ENCODE assay signal across 22 cellular contexts in the genomic region with DNA sequence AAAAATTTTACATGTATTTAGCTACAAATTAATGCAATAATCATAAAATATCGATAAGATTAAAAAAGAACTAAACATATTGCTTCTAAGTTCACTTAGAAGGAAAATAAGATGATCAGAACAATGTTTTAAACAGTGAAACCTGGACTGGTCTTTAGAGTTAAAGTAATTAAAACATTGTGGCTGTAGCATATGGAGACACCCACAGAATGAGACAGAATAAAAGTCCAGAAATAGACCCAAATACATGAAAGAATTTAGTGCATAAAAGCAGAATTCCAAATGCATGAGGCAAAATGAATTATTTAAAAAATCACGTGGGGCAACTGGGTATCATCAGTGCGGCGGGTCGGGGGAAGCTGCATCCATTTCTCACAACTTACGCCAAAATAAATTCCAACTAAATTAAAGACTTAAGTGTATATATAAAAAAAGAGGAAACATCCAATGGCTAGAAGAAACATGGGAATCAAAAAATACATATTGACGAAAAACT. TPM values are rescaled to one million over a fixed set of nuclear protein-coding genes. Genes with fewer than 3 reads are reported as not detected.
DNase-seq lines count a peak whose midpoint lies in the region; ATAC-seq, FAIRE-seq and TF ChIP-seq lines count a peak whose summit lies in the region.
"Had no signal": no experiment of that assay in that cellular context is flagged by ENCODE, and none has a peak within 500 bp of the region (broad histone marks: within the 10 kb centered on the region; RNA-seq: fewer than 3 reads in every experiment).

No MANE protein-coding gene starts in this region.

- peak overlapping the region; percentile 21 for H3K9ac ChIP-seq in astrocyte (ENCODE audit: low read length)
- no peak overlapping the region for H3K9ac ChIP-seq in mammary epithelial cell (ENCODE audit: insufficient read depth, low read length)

- in situ Hi-C loops in mammary epithelial cell (cut with MboI; ENCODE audit: low sequenced_read_pairs in 2 of 2) = no loop called here

- H3K27me3 ChIP-seq in astrocyte (ENCODE audit: insufficient read depth, low read length) (no peaks in the 10 kb centered on the region), mammary epithelial cell (ENCODE audit: insufficient read depth, low read length) (no peaks in the 10 kb centered on the region)
- H3K27me3 ChIP-seq: ovary, thyroid gland had no signal

- H4K20me1 ChIP-seq in astrocyte (ENCODE audit: insufficient read depth, low read length) (peaks cover 54% of the 10 kb centered on the region), mammary epithelial cell (ENCODE audit: insufficient read depth, low read length) (peaks cover 5% of the 10 kb centered on the region)

- DNase-seq in AG09309 (ENCODE audit: low read depth) = peak; percentile 16
- peak; percentile 56 for DNase-seq in ELR (ENCODE audit: low read depth)
- peak; percentile 51 for DNase-seq in astrocyte (ENCODE audit: low read depth)
- peak; percentile 22 for DNase-seq in hepatic stellate cell (ENCODE audit: low spot score)
- no peak for DNase-seq in activated CD4-positive, alpha-beta T cell treated with anti-CD3 and anti-CD28 coated beads, Interleukin-2, amount 10 ng/mL, durations not matched to agents 24 days and 14 days
- no peak for DNase-seq in mammary epithelial cell
- no peak for DNase-seq in ecto neural progenitor cell (ENCODE audit: low spot score)
- DNase-seq: activated CD4-positive, alpha-beta memory T cell treated with anti-CD3 and anti-CD28 coated beads for 36 hours; activated naive CD4-positive, alpha-beta T cell treated with Interleukin-2 at 50 U/mL for 16 hours; CD4-positive, alpha-beta T cell; DMS53; hypothalamus; kidney; lower lobe of right lung; NCI-H1105; NCI-H2081 treated with DMSO at 0.1 percent for 48 hours; NCI-H446; ovary; PC-3; right cardiac atrium; thyroid gland had no signal

- peak overlapping the region; percentile 61 for H3K4me2 ChIP-seq in astrocyte (ENCODE audit: low read length)
- no peak overlapping the region for H3K4me2 ChIP-seq in mammary epithelial cell (ENCODE audit: insufficient read depth, low read depth, low read length)

- intact Hi-C loops in activated CD4-positive, alpha-beta T cell treated with anti-CD3 and anti-CD28 coated beads, Interleukin-2, amount 10 ng/mL, durations not matched to agents 24 days and 14 days (cut with micrococcal nuclease) = no loop called here
- intact Hi-C loops in mammary epithelial cell (cut with micrococcal nuclease) = no loop called here

- dilution Hi-C loops in mammary epithelial cell (cut with HindIII; ENCODE audit: low sequenced_read_pairs) = no loop called here

- H3K4me3 ChIP-seq in AG09309 (ENCODE audit: control insufficient read depth, low read depth, low read length) (no peak overlapping the region), astrocyte (ENCODE audit: insufficient read depth, low read depth, low read length) (no peak overlapping the region), mammary epithelial cell (replicated peaks in 1 of 3; ENCODE audit: insufficient read depth in 1 of 3, low read depth in 2 of 3, low read length in 3 of 3) (no peak overlapping the region)
- H3K4me3 ChIP-seq: lower lobe of right lung, ovary, thyroid gland had no signal

- TF ChIP-seq CTCF in AG09309 (IDR thresholded peaks at IDR 0.05; ENCODE audit: control insufficient read depth, insufficient read depth, low read depth, low read length, missing control alignments) = no peak
- no peak for TF ChIP-seq CTCF in astrocyte (IDR thresholded peaks at IDR 0.05; ENCODE audit: insufficient read depth, low read depth, low read length)
- no peak for TF ChIP-seq CTCF in mammary epithelial cell (conservative IDR thresholded peaks at IDR 0.05 in 1 of 2, IDR thresholded peaks at IDR 0.05 in 1 of 2; ENCODE audit: extremely low read depth in 1 of 2, insufficient read depth in 1 of 2, low read depth in 1 of 2, low read length in 2 of 2)

- H3K36me3 ChIP-seq in astrocyte (ENCODE audit: insufficient read depth, low read length) = peaks cover 16% of the 10 kb centered on the region
- peaks cover 19% of the 10 kb centered on the region for H3K36me3 ChIP-seq in mammary epithelial cell (ENCODE audit: insufficient read depth, low read length)
- H3K36me3 ChIP-seq: ovary had no signal

- no peak overlapping the region for H2AFZ ChIP-seq in astrocyte (ENCODE audit: low read depth, low read length)
- H2AFZ ChIP-seq in mammary epithelial cell (ENCODE audit: low read depth, low read length) = no peak overlapping the region

- no peak for FAIRE-seq in astrocyte (lab: Jason Lieb, UNC)
- FAIRE-seq: kidney had no signal

- no peaks in the 10 kb centered on the region for H3K9me3 ChIP-seq in astrocyte (ENCODE audit: insufficient read depth, low read depth, low read length)
- H3K9me3 ChIP-seq in mammary epithelial cell (replicated peaks; ENCODE audit: insufficient read depth, low read length) = no peaks in the 10 kb centered on the region
- H3K9me3 ChIP-seq: lower lobe of right lung, ovary, thyroid gland had no signal

- peaks cover 8% of the 10 kb centered on the region for H3K4me1 ChIP-seq in astrocyte (ENCODE audit: insufficient read depth, low read length)
- H3K4me1 ChIP-seq in mammary epithelial cell (ENCODE audit: insufficient read depth, low read length) = no peaks in the 10 kb centered on the region

- no peaks in the 10 kb centered on the region for H3K9me3 Mint-ChIP-seq in astrocyte (ENCODE audit: unreplicated experiment)
- H3K9me3 Mint-ChIP-seq in activated CD4-positive, alpha-beta T cell treated with anti-CD3 and anti-CD28 coated beads, Interleukin-2, amount 10 ng/mL, durations not matched to agents 24 days and 14 days = no peaks in the 10 kb centered on the region
- H3K9me3 Mint-ChIP-seq: activated CD4-positive, alpha-beta memory T cell treated with anti-CD3 and anti-CD28 coated beads for 36 hours; CD4-positive, alpha-beta T cell had no signal

- CTCF ChIA-PET in mammary epithelial cell (lab: Charles Lee; ENCODE audit: low non-redundant PET) = interaction anchor here (0.6 kb wide), 1 partner anchor 79 kb away, joined by 4 read pairs; no protein-coding TSS in a partner anchor

- ATAC-seq in GM21723 (IDR thresholded peaks at IDR 0.05; ENCODE audit: unreplicated experiment) = no peak
- ATAC-seq: lower lobe of right lung, PC-3, right cardiac atrium had no signal

- peaks cover 15% of the 10 kb centered on the region for H3K4me1 Mint-ChIP-seq in astrocyte (ENCODE audit: low read depth, unreplicated experiment)
- peaks cover 33% of the 10 kb centered on the region for H3K4me1 Mint-ChIP-seq in activated CD4-positive, alpha-beta T cell treated with anti-CD3 and anti-CD28 coated beads, Interleukin-2, amount 10 ng/mL, durations not matched to agents 24 days and 14 days

- H3K27ac Mint-ChIP-seq in astrocyte (ENCODE audit: unreplicated experiment) = no peak overlapping the region
- no peak overlapping the region for H3K27ac Mint-ChIP-seq in activated CD4-positive, alpha-beta T cell treated with anti-CD3 and anti-CD28 coated beads, Interleukin-2, amount 10 ng/mL, durations not matched to agents 24 days and 14 days
- H3K27ac Mint-ChIP-seq: activated CD4-positive, alpha-beta memory T cell treated with anti-CD3 and anti-CD28 coated beads for 36 hours had no signal

- WGBS in mammary epithelial cell (ENCODE audit: low coverage, missing lambda C conversion rate) = 95% methylated on average over 7 of the region's 7 CpGs

- H3K36me3 Mint-ChIP-seq in astrocyte (ENCODE audit: low read depth, unreplicated experiment) = peaks cover 2% of the 10 kb centered on the region
- H3K36me3 Mint-ChIP-seq in activated CD4-positive, alpha-beta T cell treated with anti-CD3 and anti-CD28 coated beads, Interleukin-2, amount 10 ng/mL, durations not matched to agents 24 days and 14 days (ENCODE audit: low read depth) = peaks cover 44% of the 10 kb centered on the region

- BruUV-seq in mammary epithelial cell (replicated peaks; lab: Mats Ljungman, UMichigan) = no TSS peak

- H3K27ac ChIP-seq in astrocyte (ENCODE audit: low read depth, low read length) (peak overlapping the region; percentile 67), mammary epithelial cell (ENCODE audit: insufficient read depth, low read depth, low read length) (no peak overlapping the region)
- H3K27ac ChIP-seq: lower lobe of right lung, ovary, thyroid gland had no signal

- no peak overlapping the region for H3K4me3 Mint-ChIP-seq in astrocyte (ENCODE audit: unreplicated experiment)
- no peak overlapping the region for H3K4me3 Mint-ChIP-seq in activated CD4-positive, alpha-beta T cell treated with anti-CD3 and anti-CD28 coated beads, Interleukin-2, amount 10 ng/mL, durations not matched to agents 24 days and 14 days
- H3K4me3 Mint-ChIP-seq: activated CD4-positive, alpha-beta memory T cell treated with anti-CD3 and anti-CD28 coated beads for 36 hours; CD4-positive, alpha-beta T cell had no signal

- H3K27me3 Mint-ChIP-seq in astrocyte (ENCODE audit: low read depth, unreplicated experiment) = no peaks in the 10 kb centered on the region
- H3K27me3 Mint-ChIP-seq in activated CD4-positive, alpha-beta T cell treated with anti-CD3 and anti-CD28 coated beads, Interleukin-2, amount 10 ng/mL, durations not matched to agents 24 days and 14 days = no peaks in the 10 kb centered on the region
- H3K27me3 Mint-ChIP-seq: activated CD4-positive, alpha-beta memory T cell treated with anti-CD3 and anti-CD28 coated beads for 36 hours; CD4-positive, alpha-beta T cell had no signal

- H3K79me2 ChIP-seq in astrocyte (ENCODE audit: insufficient read depth, low read length) = peaks cover 84% of the 10 kb centered on the region
- H3K79me2 ChIP-seq in mammary epithelial cell (ENCODE audit: insufficient read depth, low read length) = peaks cover 91% of the 10 kb centered on the region

RNA-seq across cellular contexts. Expression of a gene that starts 12.1 kb away (rescaled TPM):
- 36.4 and 37.7 TPM in 2 replicates for total RNA-seq in astrocyte
- total RNA-seq in activated CD4-positive, alpha-beta T cell treated with anti-CD3 and anti-CD28 coated beads, Interleukin-2, amount 10 ng/mL, durations not matched to agents 24 days and 14 days = 40.3 and 40.7 TPM in 2 replicates
- 10 to 100 TPM; 53.0 to 55.8 TPM for total RNA-seq in mammary epithelial cell
- 25.0 TPM for polyA plus RNA-seq in mammary epithelial cell
- 80.4 TPM for polyA minus RNA-seq in mammary epithelial cell

RNA-seq across cellular contexts. Expression of a gene that starts 43.7 kb away (rescaled TPM):
- total RNA-seq in astrocyte = 36.7 and 37.0 TPM in 2 replicates
- 65.0 and 69.6 TPM in 2 replicates for total RNA-seq in activated CD4-positive, alpha-beta T cell treated with anti-CD3 and anti-CD28 coated beads, Interleukin-2, amount 10 ng/mL, durations not matched to agents 24 days and 14 days
- 10 to 100 TPM; 43.8 to 53.7 TPM for total RNA-seq in mammary epithelial cell
- polyA plus RNA-seq in mammary epithelial cell = 64.3 TPM
- polyA minus RNA-seq in mammary epithelial cell = 186 TPM

Comparison
In these comparisons a context has a peak if more than half of its experiments do, and no peak if none do; other contexts are left out.
1. DNase-seq: peak in AG09309 (single experiment), ELR (single experiment), astrocyte (single experiment) and hepatic stellate cell (single experiment); none in activated CD4-positive, alpha-beta T cell treated with anti-CD3 and anti-CD28 coated beads, Interleukin-2, amount 10 ng/mL, durations not matched to agents 24 days and 14 days (single experiment), mammary epithelial cell (single experiment) and ecto neural progenitor cell (single experiment).